In the genomic region with DNA sequence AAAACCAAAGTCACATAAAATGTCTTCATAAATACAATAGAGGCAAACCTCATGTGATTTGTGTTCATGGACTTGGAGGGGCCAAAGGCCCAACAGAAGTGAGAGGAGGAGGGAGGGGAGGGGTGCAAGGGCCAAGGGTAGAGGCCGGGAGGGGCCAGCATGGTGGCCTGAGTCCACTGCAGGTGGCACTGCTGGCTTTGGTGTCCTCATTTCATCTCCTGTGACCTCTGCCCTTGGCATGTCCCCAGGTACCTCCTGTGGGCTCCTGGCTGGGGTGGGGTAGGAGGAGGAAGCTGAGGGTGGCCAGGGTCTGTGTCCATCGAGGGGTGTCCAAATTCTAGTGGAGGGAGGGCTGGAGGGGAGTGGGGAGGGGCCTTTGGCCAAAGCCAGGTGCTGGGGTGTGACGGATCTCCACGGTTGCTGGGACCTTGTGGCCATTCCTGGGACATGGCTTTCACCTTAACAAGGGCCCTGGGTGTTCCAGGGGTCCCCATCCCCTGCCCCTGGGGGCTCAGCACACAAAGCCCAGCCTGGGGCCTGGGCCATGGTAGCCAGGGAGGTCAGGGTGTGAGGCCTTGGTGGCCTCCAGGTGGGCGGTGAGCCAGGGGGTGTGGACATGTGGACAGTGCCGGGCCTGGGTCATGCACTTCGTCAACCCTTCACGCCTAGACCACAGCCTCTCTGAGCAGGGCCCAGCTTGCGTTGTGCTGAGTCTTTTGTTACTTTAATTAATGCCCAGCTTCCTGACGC, we compare ENCODE assay signal across 31 cellular contexts. TPM values are rescaled to one million over a fixed set of nuclear protein-coding genes. Genes with fewer than 3 reads are reported as not detected.
DNase-seq lines count a peak whose midpoint lies in the region; ATAC-seq, FAIRE-seq and TF ChIP-seq lines count a peak whose summit lies in the region.
"Had no signal": no experiment of that assay in that cellular context is flagged by ENCODE, and none has a peak within 500 bp of the region (broad histone marks: within the 10 kb centered on the region; RNA-seq: fewer than 3 reads in every experiment).

No MANE protein-coding gene starts in this region.

- H3K27me3 ChIP-seq in K562 (ENCODE audit: control insufficient read depth in 2 of 2, insufficient read depth in 2 of 2, low read length in 2 of 2): peaks cover 81 to 97% of the 10 kb centered on the region in 2 experiments; a peak in 4 of 5 replicates
- H3K27me3 ChIP-seq in gastroesophageal sphincter: peaks cover 15% of the 10 kb centered on the region
- H3K27me3 ChIP-seq in right lobe of liver: no peaks in the 10 kb centered on the region
- no peaks in the 10 kb centered on the region for H3K27me3 ChIP-seq in tibial nerve
- H3K27me3 ChIP-seq: BE2C, BLaER1 had no signal

- no peak overlapping the region for H2AFZ ChIP-seq in K562 (ENCODE audit: low read depth, low read length)

- in situ Hi-C loops in K562 (cut with MboI): loop anchor here (25.0 kb wide), 1 partner anchor 516 kb away; no protein-coding TSS in a partner anchor

- TF ChIP-seq POLR2A in K562 (conservative IDR thresholded peaks at IDR 0.05) (no peak), gastroesophageal sphincter (IDR thresholded peaks at IDR 0.05) (no peak), right lobe of liver (IDR thresholded peaks at IDR 0.05) (no peak), tibial nerve (IDR thresholded peaks at IDR 0.05) (no peak)

- peaks cover 0 to 38% of the 10 kb centered on the region in 2 experiments; a peak in 1 of 5 replicates for H3K4me1 ChIP-seq in K562 (replicated peaks in 1 of 2; ENCODE audit: control insufficient read depth in 2 of 2, insufficient read depth in 2 of 2, low read length in 2 of 2)
- no peaks in the 10 kb centered on the region for H3K4me1 ChIP-seq in gastroesophageal sphincter
- H3K4me1 ChIP-seq in right lobe of liver: peaks cover 0 to 26% (median 6%) of the 10 kb centered on the region in 4 donors
- H3K4me1 ChIP-seq in tibial nerve: no peaks in the 10 kb centered on the region
- H3K4me1 ChIP-seq: BE2C had no signal

- no peak for TF ChIP-seq CTCF in K562 (IDR thresholded peaks at IDR 0.05 in 2 of 3, conservative IDR thresholded peaks at IDR 0.05 in 1 of 3; ENCODE audit: insufficient read depth in 2 of 3, low read depth in 1 of 3, low read length in 3 of 3)
- no peak for TF ChIP-seq CTCF in gastroesophageal sphincter (IDR thresholded peaks at IDR 0.05)
- peak in 3 of 4 donors; percentile 14 to 30 (median 22) for TF ChIP-seq CTCF in right lobe of liver (IDR thresholded peaks at IDR 0.05)
- no peak for TF ChIP-seq CTCF in tibial nerve (IDR thresholded peaks at IDR 0.05)

- TF ChIP-seq RAD21 in K562 (CRISPR knock-in tag; conservative IDR thresholded peaks at IDR 0.05 in 1 of 2, IDR thresholded peaks at IDR 0.05 in 1 of 2): 0 out of 4 replicates have a peak, but pooled peaks of 1 of the 2 experiments have one; percentile 7

- no peak overlapping the region for H3K4me2 ChIP-seq in K562 (ENCODE audit: insufficient read depth, low read length)
- H3K4me2 ChIP-seq: BLaER1 had no signal

- H3K9me1 ChIP-seq in K562 (ENCODE audit: control insufficient read depth, insufficient read depth, low read length): no peaks in the 10 kb centered on the region

- H3K27ac ChIP-seq in K562 (ENCODE audit: extremely low read depth, low read depth, low read length) (no peak overlapping the region), gastroesophageal sphincter (no peak overlapping the region), right lobe of liver (no peak overlapping the region), tibial nerve (no peak overlapping the region)

- ATAC-seq in K562 (no peak), gastroesophageal sphincter (peak; percentile 20), right lobe of liver (peak; percentile 44 to 49 (median 46)), GM18873 (IDR thresholded peaks at IDR 0.05; ENCODE audit: low FRiP score, unreplicated experiment) (no peak)
- ATAC-seq: GM12878 had no signal

- H4K20me1 ChIP-seq in K562 (replicated peaks; ENCODE audit: control insufficient read depth, insufficient read depth, low read length): peaks cover 55% of the 10 kb centered on the region
- H4K20me1 ChIP-seq: BLaER1 had no signal

- WGBS in K562 (ENCODE audit: insufficient coverage, low coverage, missing lambda C conversion rate): 4% methylated on average over 10 of the region's 10 CpGs
- 83 to 84% methylated on average over 3 to 7 of the region's 10 CpGs for WGBS in gastroesophageal sphincter (ENCODE audit: low coverage in 1 of 2), 2 donors
- WGBS in right lobe of liver (ENCODE audit: insufficient coverage, low coverage, low lambda C conversion rate, missing lambda C conversion rate): 75% methylated on average over 9 of the region's 10 CpGs
- WGBS in tibial nerve, 2 donors: 84 to 87% methylated on average over 7 to 10 of the region's 10 CpGs

- no peaks in the 10 kb centered on the region for H3K9me3 ChIP-seq in K562 (replicated peaks; ENCODE audit: control insufficient read depth, insufficient read depth, low read depth, low read length)
- H3K9me3 ChIP-seq in gastroesophageal sphincter: no peaks in the 10 kb centered on the region
- no peaks in the 10 kb centered on the region for H3K9me3 ChIP-seq in right lobe of liver
- H3K9me3 ChIP-seq in tibial nerve: no peaks in the 10 kb centered on the region
- H3K9me3 ChIP-seq: BE2C, BLaER1 had no signal

- TF ChIP-seq EP300 in K562 (IDR thresholded peaks at IDR 0.05; ENCODE audit: low read length): no peak
- no peak for TF ChIP-seq EP300 in gastroesophageal sphincter (IDR thresholded peaks at IDR 0.05)
- TF ChIP-seq EP300 in tibial nerve (IDR thresholded peaks at IDR 0.05): no peak

- H3K36me3 ChIP-seq in K562 (ENCODE audit: control insufficient read depth, insufficient read depth, low read length) (no peaks in the 10 kb centered on the region), gastroesophageal sphincter (no peaks in the 10 kb centered on the region), right lobe of liver (no peaks in the 10 kb centered on the region), tibial nerve (no peaks in the 10 kb centered on the region)
- H3K36me3 ChIP-seq: BE2C, BLaER1 had no signal

- H3K9ac ChIP-seq in K562 (ENCODE audit: insufficient read depth in 1 of 2, low read depth in 2 of 2, low read length in 2 of 2): peak overlapping the region in 1 of 2 experiments; percentile 53; a peak in 1 of 4 replicates
- H3K9ac ChIP-seq: BLaER1 had no signal

- H3K4me3 ChIP-seq in K562 (no peak overlapping the region), gastroesophageal sphincter (no peak overlapping the region), right lobe of liver (no peak overlapping the region), tibial nerve (no peak overlapping the region)
- H3K4me3 ChIP-seq: BLaER1, GM12878 had no signal

- DNase-seq in K562 (ENCODE audit: extremely low read depth in 1 of 4, low spot score in 3 of 4) (no peak), right lobe of liver (peak in 1 of 3 donors; percentile 66), tibial nerve (ENCODE audit: low spot score in 2 of 2) (no peak)
- no peak for DNase-seq in activated naive CD4-positive, alpha-beta T cell treated with anti-CD3 and anti-CD28 coated beads, Interleukin-2, amount 50 U/mL, for 16 hours
- DNase-seq: 8988T; ACHN; BE2C; C1 segment of cervical spinal cord; CD4-positive, alpha-beta memory T cell; CD4-positive, CD25-positive, alpha-beta regulatory T cell; CD8-positive, alpha-beta memory T cell; COR-L47; DMS 273 treated with DMSO at 0.1 percent for 48 hours; DMS153; DMS53; DMS79; DND-41; EL; GDM1 had no signal

- CTCF ChIA-PET in K562 (lab: Yijun Ruan, JAX; ENCODE audit: low intra/inter-chr PET ratio): no interaction called here

- BruUV-seq in K562 (replicated peaks; lab: Mats Ljungman, UMichigan): no TSS peak

- POLR2A ChIA-PET in K562 (lab: Yijun Ruan, JAX): interaction anchor here (0.7 to 1.2 kb wide), 6 partner anchors 20 to 67 kb away, joined by 3 to 5 read pairs (median 4); no protein-coding TSS in a partner anchor

- no peak for FAIRE-seq in K562 (lab: Jason Lieb, UNC)
- FAIRE-seq: A204.1, GM12878, GM12892, GM18507, GM19239 had no signal

- intact Hi-C loops in K562 (cut with micrococcal nuclease): no loop called here
- intact Hi-C loops in right lobe of liver (cut with DNase I): no loop called here

- no peaks in the 10 kb centered on the region for H3K79me2 ChIP-seq in K562 (ENCODE audit: control insufficient read depth, insufficient read depth, low read length)

RNA-seq across cellular contexts. Expression of a gene that starts 20.6 kb away (rescaled TPM):
- total RNA-seq in K562 (2011; cell fraction: chromatin; rRNA removed; ENCODE audit: low replicate concordance): not detected in 2 replicates
- total RNA-seq in K562 (2011; cell fraction: nucleolus; rRNA removed): not detected in 2 replicates
- not detected in 2 replicates for total RNA-seq in K562 (2011; cell fraction: nucleoplasm; rRNA removed)
- total RNA-seq in K562 (2014; rRNA removed): not detected in 2 replicates
- total RNA-seq in K562 (2014; rRNA removed; fragmentation: Illumina TruSeq; extraction: Trizol): not detected in 2 replicates
- not detected in 2 replicates for total RNA-seq in K562 (2015; rRNA removed; fragmentation: Illumina TruSeq; extraction: Trizol)
- not detected in 2 replicates for total RNA-seq in K562 (2021)
- polyA plus RNA-seq in K562 (2011; rRNA removed): not detected in 2 replicates
- not detected in 2 replicates for polyA plus RNA-seq in K562 (2011; cell fraction: cytosol; rRNA removed)
- not detected in 2 replicates for polyA plus RNA-seq in K562 (2011; cell fraction: nucleus; rRNA removed)
- polyA plus RNA-seq in K562 (2012): 0.26 TPM in 1 of 2 replicates, not detected in the other
- polyA plus RNA-seq in K562 (2014; fragmentation: Illumina TruSeq; extraction: Trizol): not detected in 2 replicates
- not detected for polyA plus RNA-seq in K562 (2014; fragmentation: Nextera tagmentation; extraction: Ambion mirVana)
- polyA plus RNA-seq in K562 (2014; rRNA removed): not detected in 2 replicates
- not detected in 2 replicates for polyA minus RNA-seq in K562 (2011; rRNA and poly(A)+ RNA removed)
- polyA minus RNA-seq in K562 (2011; cell fraction: cytosol; rRNA and poly(A)+ RNA removed): not detected in 2 replicates
- not detected in 2 replicates for polyA minus RNA-seq in K562 (2011; cell fraction: nucleus; rRNA and poly(A)+ RNA removed)
- total RNA-seq in gastroesophageal sphincter: not detected
- total RNA-seq in right lobe of liver: not detected
- 10 to 100 TPM in 1 of 4 donors, 1 to 10 TPM in 3; 1.5 to 12.4 (median 6.6) TPM for total RNA-seq in tibial nerve
- total RNA-seq: A673; CD4-positive, alpha-beta memory T cell; CD8-positive, alpha-beta memory T cell; G401; GM12878 had no signal
- polyA plus RNA-seq: AG04450; CD14-positive monocyte; CD4-positive, alpha-beta memory T cell; CD4-positive, CD25-positive, alpha-beta regulatory T cell; CD8-positive, alpha-beta memory T cell; GM12878 had no signal

RNA-seq across cellular contexts. Expression of a gene that starts 39.9 kb away (rescaled TPM):
- total RNA-seq in K562 (2011; cell fraction: chromatin; rRNA removed; ENCODE audit: low replicate concordance): 77.3 and 229 TPM in 2 replicates
- 110 and 113 TPM in 2 replicates for total RNA-seq in K562 (2011; cell fraction: nucleolus; rRNA removed)
- 89.5 and 103 TPM in 2 replicates for total RNA-seq in K562 (2011; cell fraction: nucleoplasm; rRNA removed)
- 16.4 and 27.9 TPM in 2 replicates for total RNA-seq in K562 (2014; rRNA removed)
- 4.5 and 7.5 TPM in 2 replicates for total RNA-seq in K562 (2014; rRNA removed; fragmentation: Illumina TruSeq; extraction: Trizol)
- 9.8 and 11.3 TPM in 2 replicates for total RNA-seq in K562 (2015; rRNA removed; fragmentation: Illumina TruSeq; extraction: Trizol)
- 99.5 and 109 TPM in 2 replicates for total RNA-seq in K562 (2021)
- 21.3 and 39.4 TPM in 2 replicates for polyA plus RNA-seq in K562 (2011; rRNA removed)
- polyA plus RNA-seq in K562 (2011; cell fraction: cytosol; rRNA removed): 30.5 and 34.1 TPM in 2 replicates
- polyA plus RNA-seq in K562 (2011; cell fraction: nucleus; rRNA removed): 388 and 500 TPM in 2 replicates
- 47.3 and 69.3 TPM in 2 replicates for polyA plus RNA-seq in K562 (2012)
- 34.6 and 58.2 TPM in 2 replicates for polyA plus RNA-seq in K562 (2014; fragmentation: Illumina TruSeq; extraction: Trizol)
- polyA plus RNA-seq in K562 (2014; fragmentation: Nextera tagmentation; extraction: Ambion mirVana): under 1 TPM; 0.04 to 0.15 TPM
- 74.5 and 108 TPM in 2 replicates for polyA plus RNA-seq in K562 (2014; rRNA removed)
- 5.1 and 6.4 TPM in 2 replicates for polyA minus RNA-seq in K562 (2011; rRNA and poly(A)+ RNA removed)
- 26.3 and 42.5 TPM in 2 replicates for polyA minus RNA-seq in K562 (2011; cell fraction: cytosol; rRNA and poly(A)+ RNA removed)
- 38.9 and 55.3 TPM in 2 replicates for polyA minus RNA-seq in K562 (2011; cell fraction: nucleus; rRNA and poly(A)+ RNA removed)
- 10 to 100 TPM; 11.8 to 27.8 (median 16.4) TPM for total RNA-seq in gastroesophageal sphincter
- total RNA-seq in right lobe of liver: 10 to 100 TPM; 11.4 to 39.0 (median 28.7) TPM
- 10 to 100 TPM; 40.6 to 53.7 (median 47.4) TPM for total RNA-seq in tibial nerve

RNA-seq across cellular contexts. Expression of a gene that starts 54.4 kb away (rescaled TPM):
- total RNA-seq in K562 (2011; cell fraction: chromatin; rRNA removed; ENCODE audit: low replicate concordance): 249 and 785 TPM in 2 replicates
- total RNA-seq in K562 (2011; cell fraction: nucleolus; rRNA removed): 623 and 778 TPM in 2 replicates
- 344 and 378 TPM in 2 replicates for total RNA-seq in K562 (2011; cell fraction: nucleoplasm; rRNA removed)
- total RNA-seq in K562 (2014; rRNA removed) (203 and 254 TPM in 2 replicates), K562 (2014; rRNA removed; fragmentation: Illumina TruSeq; extraction: Trizol) (31.5 and 47.4 TPM in 2 replicates), K562 (2015; rRNA removed; fragmentation: Illumina TruSeq; extraction: Trizol) (151 and 170 TPM in 2 replicates), K562 (2021) (222 and 242 TPM in 2 replicates), gastroesophageal sphincter (10 to 100 TPM; 24.1 to 57.0 (median 36.3) TPM), right lobe of liver (10 to 100 TPM; 26.9 to 54.6 (median 29.1) TPM), tibial nerve (100 to 1,000 TPM in 1 of 4 donors, 10 to 100 TPM in 3; 39.0 to 139 (median 55.9) TPM)
- polyA plus RNA-seq in K562 (2011; rRNA removed) (102 and 189 TPM in 2 replicates), K562 (2014; fragmentation: Illumina TruSeq; extraction: Trizol) (140 and 177 TPM in 2 replicates), K562 (2014; fragmentation: Nextera tagmentation; extraction: Ambion mirVana) (1 to 10 TPM; 1.6 to 6.6 TPM), K562 (2014; rRNA removed) (258 and 265 TPM in 2 replicates)
- polyA plus RNA-seq in K562 (2011; cell fraction: cytosol; rRNA removed): 155 and 253 TPM in 2 replicates
- 1,476 and 1,701 TPM in 2 replicates for polyA plus RNA-seq in K562 (2011; cell fraction: nucleus; rRNA removed)
- polyA plus RNA-seq in K562 (2012): 173 and 189 TPM in 2 replicates
- 57.9 and 72.9 TPM in 2 replicates for polyA minus RNA-seq in K562 (2011; rRNA and poly(A)+ RNA removed)
- 87.3 and 128 TPM in 2 replicates for polyA minus RNA-seq in K562 (2011; cell fraction: cytosol; rRNA and poly(A)+ RNA removed)
- 286 and 369 TPM in 2 replicates for polyA minus RNA-seq in K562 (2011; cell fraction: nucleus; rRNA and poly(A)+ RNA removed)

RNA-seq across cellular contexts. Expression of a gene that starts 55.6 kb away (rescaled TPM):
- 525 and 801 TPM in 2 replicates for total RNA-seq in K562 (2011; cell fraction: chromatin; rRNA removed; ENCODE audit: low replicate concordance)
- total RNA-seq in K562 (2011; cell fraction: nucleolus; rRNA removed): 523 and 591 TPM in 2 replicates
- 545 and 554 TPM in 2 replicates for total RNA-seq in K562 (2011; cell fraction: nucleoplasm; rRNA removed)
- total RNA-seq in K562 (2014; rRNA removed) (2,045 and 2,260 TPM in 2 replicates), K562 (2014; rRNA removed; fragmentation: Illumina TruSeq; extraction: Trizol) (1,191 and 1,409 TPM in 2 replicates), K562 (2015; rRNA removed; fragmentation: Illumina TruSeq; extraction: Trizol) (1,591 and 1,659 TPM in 2 replicates), K562 (2021) (1,289 and 1,311 TPM in 2 replicates), gastroesophageal sphincter (100 to 1,000 TPM; 115 to 162 (median 158) TPM), right lobe of liver (100 to 1,000 TPM in 2 of 6 experiments, 10 to 100 TPM in 4; 39.5 to 224 (median 52.2) TPM), tibial nerve (100 to 1,000 TPM; 135 to 238 (median 176) TPM)
- polyA plus RNA-seq in K562 (2011; rRNA removed) (1,082 and 1,351 TPM in 2 replicates), K562 (2014; fragmentation: Illumina TruSeq; extraction: Trizol) (1,518 and 1,621 TPM in 2 replicates), K562 (2014; fragmentation: Nextera tagmentation; extraction: Ambion mirVana) (100 to 1,000 TPM; 162 to 207 TPM), K562 (2014; rRNA removed) (2,237 and 2,891 TPM in 2 replicates)
- 950 and 1,655 TPM in 2 replicates for polyA plus RNA-seq in K562 (2011; cell fraction: cytosol; rRNA removed)
- 1,008 and 1,512 TPM in 2 replicates for polyA plus RNA-seq in K562 (2011; cell fraction: nucleus; rRNA removed)
- polyA plus RNA-seq in K562 (2012): 795 and 1,074 TPM in 2 replicates
- polyA minus RNA-seq in K562 (2011; rRNA and poly(A)+ RNA removed): 896 and 959 TPM in 2 replicates
- polyA minus RNA-seq in K562 (2011; cell fraction: cytosol; rRNA and poly(A)+ RNA removed): 618 and 835 TPM in 2 replicates
- 183 and 414 TPM in 2 replicates for polyA minus RNA-seq in K562 (2011; cell fraction: nucleus; rRNA and poly(A)+ RNA removed)

Comparison
In these comparisons a context has a peak if more than half of its experiments do, and no peak if none do; other contexts are left out.
1. ATAC-seq: peak in gastroesophageal sphincter (single experiment) and right lobe of liver (4 of 4); none in K562 (single experiment) and GM18873 (single experiment).
2. CTCF ChIP-seq: peak in right lobe of liver (3 of 4); none in K562 (0 of 3), gastroesophageal sphincter (0 of 4) and tibial nerve (0 of 5).